In the genomic region with DNA sequence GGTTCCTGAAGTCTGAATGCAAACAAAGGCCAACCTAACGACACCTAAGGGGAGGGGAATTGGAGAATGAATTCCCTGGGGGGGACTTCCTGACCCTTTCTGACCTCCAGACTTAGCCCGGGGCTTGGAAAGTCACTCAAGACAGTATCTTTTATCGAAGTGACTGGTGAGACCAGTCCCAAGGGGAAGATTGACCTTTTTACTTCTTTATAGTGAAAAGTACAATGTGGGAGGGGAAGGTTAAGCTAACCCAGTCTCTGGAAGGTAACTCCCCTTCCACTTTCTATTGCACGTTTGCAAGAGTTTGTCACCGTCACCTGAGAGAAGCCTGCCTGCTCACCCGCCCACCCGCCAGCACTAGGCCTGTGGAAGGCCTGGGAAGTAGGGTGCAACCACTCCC, we compare ENCODE assay signal across 21 cellular contexts.
DNase-seq lines count a peak whose midpoint lies in the region; ATAC-seq and TF ChIP-seq lines count a peak whose summit lies in the region.
"Had no signal": no experiment of that assay in that cellular context is flagged by ENCODE, and none has a peak within 500 bp of the region (broad histone marks: within the 10 kb centered on the region; RNA-seq: fewer than 3 reads in every experiment).

No MANE protein-coding gene starts in this region.

- H3K4me3 ChIP-seq in endodermal cell (ENCODE audit: low read length) (no peak overlapping the region), BE2C (ENCODE audit: low read depth, low read length) (no peak overlapping the region)
- H3K4me3 ChIP-seq: breast epithelium, coronary artery, HAP-1, lower lobe of right lung, upper lobe of left lung had no signal

- no peaks in the 10 kb centered on the region for H3K36me3 Mint-ChIP-seq in endodermal cell (ENCODE audit: low read depth)
- H3K36me3 Mint-ChIP-seq: activated CD4-positive, alpha-beta memory T cell treated with anti-CD3 and anti-CD28 coated beads for 36 hours had no signal

- 76 to 78% methylated on average over 2 to 7 of the region's 7 CpGs for WGBS in endodermal cell (ENCODE audit: insufficient coverage in 1 of 2, insufficient read length in 1 of 2), 2 experiments

- no peaks in the 10 kb centered on the region for H3K27me3 Mint-ChIP-seq in endodermal cell (ENCODE audit: insufficient read depth)

- no peaks in the 10 kb centered on the region for H3K36me3 ChIP-seq in endodermal cell (ENCODE audit: control insufficient read depth, insufficient read depth, low read length)
- H3K36me3 ChIP-seq in BE2C: no peaks in the 10 kb centered on the region
- H3K36me3 ChIP-seq: breast epithelium, HAP-1, lower lobe of right lung, upper lobe of left lung, WERI-Rb-1 had no signal

- no peak overlapping the region for H3K9ac ChIP-seq in endodermal cell (ENCODE audit: extremely low read depth, low read length, poor library complexity, severe bottlenecking)
- H3K9ac ChIP-seq: SK-N-SH had no signal

- H3K4me1 ChIP-seq in endodermal cell (ENCODE audit: control insufficient read depth, insufficient read depth, low read length) (no peaks in the 10 kb centered on the region), BE2C (no peaks in the 10 kb centered on the region), foreskin keratinocyte (no peaks in the 10 kb centered on the region)
- H3K4me1 ChIP-seq: breast epithelium, HAP-1, lower lobe of right lung, upper lobe of left lung had no signal

- H3K9me3 ChIP-seq in endodermal cell (ENCODE audit: control insufficient read depth, low read length) (no peaks in the 10 kb centered on the region), BE2C (no peaks in the 10 kb centered on the region)
- H3K9me3 ChIP-seq: breast epithelium, HAP-1, lower lobe of right lung, SK-N-SH, upper lobe of left lung had no signal

- H3K4me1 Mint-ChIP-seq in endodermal cell: peaks cover 15% of the 10 kb centered on the region

- ATAC-seq in GM21529 (IDR thresholded peaks at IDR 0.05; ENCODE audit: unreplicated experiment) (peak; percentile 47), HG02981 (IDR thresholded peaks at IDR 0.05; ENCODE audit: unreplicated experiment) (peak; percentile 64), GM19395 (IDR thresholded peaks at IDR 0.05; ENCODE audit: unreplicated experiment) (no peak), foreskin keratinocyte (no peak)
- ATAC-seq: lower lobe of right lung had no signal

- TF ChIP-seq CTCF in endodermal cell (conservative IDR thresholded peaks at IDR 0.05): no peak
- no peak for TF ChIP-seq CTCF in BE2C (IDR thresholded peaks at IDR 0.05; ENCODE audit: low read depth, low read length)
- no peak for TF ChIP-seq CTCF in foreskin keratinocyte (conservative IDR thresholded peaks at IDR 0.05)

- peak overlapping the region; percentile 55 for H3K27ac ChIP-seq in endodermal cell (ENCODE audit: low read depth, low read length)
- no peak overlapping the region for H3K27ac ChIP-seq in foreskin keratinocyte
- H3K27ac ChIP-seq: breast epithelium, coronary artery, lower lobe of right lung, upper lobe of left lung, WERI-Rb-1 had no signal

- H3K27me3 ChIP-seq in endodermal cell (ENCODE audit: control insufficient read depth, insufficient read depth, low read length, poor library complexity, severe bottlenecking) (no peaks in the 10 kb centered on the region), BE2C (no peaks in the 10 kb centered on the region), foreskin keratinocyte (no peaks in the 10 kb centered on the region)
- H3K27me3 ChIP-seq: breast epithelium, upper lobe of left lung had no signal

- no peak overlapping the region for H3K4me3 Mint-ChIP-seq in endodermal cell
- H3K4me3 Mint-ChIP-seq: activated CD4-positive, alpha-beta memory T cell treated with anti-CD3 and anti-CD28 coated beads for 36 hours had no signal

- H3K9me3 Mint-ChIP-seq in endodermal cell: no peaks in the 10 kb centered on the region
- H3K9me3 Mint-ChIP-seq: activated CD4-positive, alpha-beta memory T cell treated with anti-CD3 and anti-CD28 coated beads for 36 hours had no signal

- DNase-seq in endodermal cell (no peak), BE2C (no peak), HUDEP-2 (lab: John Stamatoyannopoulos, UW; ENCODE audit: unreplicated experiment in 76 of 76) (no peak), foreskin keratinocyte (no peak)
- DNase-seq: activated CD4-positive, alpha-beta memory T cell treated with anti-CD3 and anti-CD28 coated beads for 36 hours; activated gamma-delta T cell treated with Interleukin-2 at 50 U/mL for 16 hours; DMS79 treated with DMSO at 0.1 percent for 48 hours; lower lobe of right lung; NCI-H1048; NCI-H2081; NCI-H446 treated with DMSO at 0.1 percent for 48 hours; retina; SK-N-SH; upper lobe of left lung; WERI-Rb-1 had no signal

- H3K27ac Mint-ChIP-seq in endodermal cell: no peak overlapping the region
- H3K27ac Mint-ChIP-seq: activated CD4-positive, alpha-beta memory T cell treated with anti-CD3 and anti-CD28 coated beads for 36 hours had no signal

Comparison
In these comparisons a context has a peak if more than half of its experiments do, and no peak if none do; other contexts are left out.
1. ATAC-seq: peak in GM21529 (single experiment) and HG02981 (single experiment); none in GM19395 (single experiment) and foreskin keratinocyte (single experiment).